In the genomic region with DNA sequence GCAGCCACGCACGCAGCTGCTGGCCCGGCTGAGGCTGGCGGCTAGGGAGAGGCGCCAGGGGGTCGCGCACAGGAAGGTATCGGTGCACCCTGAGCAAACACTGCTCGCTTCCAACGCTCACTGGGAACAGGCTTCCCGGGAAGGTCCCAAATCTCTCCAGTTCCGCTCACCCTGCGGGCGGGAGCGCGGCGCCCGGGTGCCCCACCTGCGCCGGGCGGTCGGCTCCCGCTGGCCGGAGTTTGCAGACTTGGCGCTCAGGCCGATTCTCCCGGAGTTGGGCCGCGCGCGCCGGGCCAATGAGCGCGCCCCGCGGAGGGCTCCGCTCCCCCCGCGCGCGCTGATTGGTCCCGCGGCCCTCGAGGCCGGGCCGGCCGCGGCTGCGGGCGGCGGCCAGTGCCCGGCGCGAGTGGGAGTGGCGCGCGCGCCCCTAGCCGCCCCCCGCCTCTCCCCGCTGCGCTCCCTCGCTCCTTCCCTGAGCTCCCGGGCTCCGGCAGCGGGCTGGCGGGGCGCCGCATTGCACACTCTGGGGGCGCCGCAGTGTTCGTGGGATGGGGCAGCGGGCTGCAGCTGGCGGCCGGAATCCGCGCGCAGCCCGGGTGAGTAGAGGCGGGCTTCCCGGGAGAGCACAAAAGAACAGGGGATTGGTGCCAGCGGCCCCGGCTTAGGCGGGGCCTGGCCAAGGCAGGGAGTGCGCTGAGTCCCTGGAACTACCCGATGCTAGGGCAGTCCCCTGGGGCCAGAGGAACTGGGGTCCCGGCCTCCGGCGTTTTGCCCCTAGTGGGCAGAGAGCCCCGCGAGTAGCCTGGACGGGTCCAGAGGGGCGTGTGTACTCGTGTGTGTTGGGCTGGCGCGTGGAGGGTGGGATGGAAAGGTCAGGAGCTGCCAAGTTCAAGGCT, we compare ENCODE assay signal across 1 cellular context.
A peak's percentile ranks its signal among the peaks of the same experiment; 100 is the strongest.
TF ChIP-seq lines count a peak whose summit lies in the region.

A gene with protein sequence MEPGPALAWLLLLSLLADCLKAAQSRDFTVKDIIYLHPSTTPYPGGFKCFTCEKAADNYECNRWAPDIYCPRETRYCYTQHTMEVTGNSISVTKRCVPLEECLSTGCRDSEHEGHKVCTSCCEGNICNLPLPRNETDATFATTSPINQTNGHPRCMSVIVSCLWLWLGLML (plus strand): TSS at position 461 of the 896 bp plus-strand sequence. CDS start 107,122 bp downstream, outside the sequence.

TF ChIP-seq in HepG2, 621 proteins besides CTCF, POLR2A, EP300 and RAD21 (continued from another document):
- TF ChIP-seq, protein P1, sequence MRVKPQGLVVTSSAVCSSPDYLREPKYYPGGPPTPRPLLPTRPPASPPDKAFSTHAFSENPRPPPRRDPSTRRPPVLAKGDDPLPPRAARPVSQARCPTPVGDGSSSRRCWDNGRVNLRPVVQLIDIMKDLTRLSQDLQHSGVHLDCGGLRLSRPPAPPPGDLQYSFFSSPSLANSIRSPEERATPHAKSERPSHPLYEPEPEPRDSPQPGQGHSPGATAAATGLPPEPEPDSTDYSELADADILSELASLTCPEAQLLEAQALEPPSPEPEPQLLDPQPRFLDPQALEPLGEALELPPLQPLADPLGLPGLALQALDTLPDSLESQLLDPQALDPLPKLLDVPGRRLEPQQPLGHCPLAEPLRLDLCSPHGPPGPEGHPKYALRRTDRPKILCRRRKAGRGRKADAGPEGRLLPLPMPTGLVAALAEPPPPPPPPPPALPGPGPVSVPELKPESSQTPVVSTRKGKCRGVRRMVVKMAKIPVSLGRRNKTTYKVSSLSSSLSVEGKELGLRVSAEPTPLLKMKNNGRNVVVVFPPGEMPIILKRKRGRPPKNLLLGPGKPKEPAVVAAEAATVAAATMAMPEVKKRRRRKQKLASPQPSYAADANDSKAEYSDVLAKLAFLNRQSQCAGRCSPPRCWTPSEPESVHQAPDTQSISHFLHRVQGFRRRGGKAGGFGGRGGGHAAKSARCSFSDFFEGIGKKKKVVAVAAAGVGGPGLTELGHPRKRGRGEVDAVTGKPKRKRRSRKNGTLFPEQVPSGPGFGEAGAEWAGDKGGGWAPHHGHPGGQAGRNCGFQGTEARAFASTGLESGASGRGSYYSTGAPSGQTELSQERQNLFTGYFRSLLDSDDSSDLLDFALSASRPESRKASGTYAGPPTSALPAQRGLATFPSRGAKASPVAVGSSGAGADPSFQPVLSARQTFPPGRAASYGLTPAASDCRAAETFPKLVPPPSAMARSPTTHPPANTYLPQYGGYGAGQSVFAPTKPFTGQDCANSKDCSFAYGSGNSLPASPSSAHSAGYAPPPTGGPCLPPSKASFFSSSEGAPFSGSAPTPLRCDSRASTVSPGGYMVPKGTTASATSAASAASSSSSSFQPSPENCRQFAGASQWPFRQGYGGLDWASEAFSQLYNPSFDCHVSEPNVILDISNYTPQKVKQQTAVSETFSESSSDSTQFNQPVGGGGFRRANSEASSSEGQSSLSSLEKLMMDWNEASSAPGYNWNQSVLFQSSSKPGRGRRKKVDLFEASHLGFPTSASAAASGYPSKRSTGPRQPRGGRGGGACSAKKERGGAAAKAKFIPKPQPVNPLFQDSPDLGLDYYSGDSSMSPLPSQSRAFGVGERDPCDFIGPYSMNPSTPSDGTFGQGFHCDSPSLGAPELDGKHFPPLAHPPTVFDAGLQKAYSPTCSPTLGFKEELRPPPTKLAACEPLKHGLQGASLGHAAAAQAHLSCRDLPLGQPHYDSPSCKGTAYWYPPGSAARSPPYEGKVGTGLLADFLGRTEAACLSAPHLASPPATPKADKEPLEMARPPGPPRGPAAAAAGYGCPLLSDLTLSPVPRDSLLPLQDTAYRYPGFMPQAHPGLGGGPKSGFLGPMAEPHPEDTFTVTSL (CRISPR knock-in tag; IDR thresholded peaks at IDR 0.05; ENCODE audit: borderline replicate concordance) = no peak
- peak; percentile 51; the same call in 1 of the 2 replicates for TF ChIP-seq NFYC (CRISPR knock-in tag; IDR thresholded peaks at IDR 0.05)
- TF ChIP-seq DZIP1 (CRISPR knock-in tag; IDR thresholded peaks at IDR 0.05) = 0 out of 2 replicates have a peak, but pooled peaks have one; percentile 5
- TF ChIP-seq ZNF788 (CRISPR knock-in tag; IDR thresholded peaks at IDR 0.05; ENCODE audit: borderline replicate concordance) = peak; percentile 40; the same call in 1 of the 2 replicates
- TF ChIP-seq NFYB (CRISPR knock-in tag; IDR thresholded peaks at IDR 0.05) = peak; percentile 75
- peak; percentile 26 for TF ChIP-seq CBX1 (IDR thresholded peaks at IDR 0.05; ENCODE audit: low read depth)
- peak; percentile 37 for TF ChIP-seq YY1 (IDR thresholded peaks at IDR 0.05; ENCODE audit: insufficient read depth, insufficient replicate concordance, low read depth, low read length)
- TF ChIP-seq ZNF556 (CRISPR knock-in tag; IDR thresholded peaks at IDR 0.05; ENCODE audit: borderline replicate concordance) = 0 out of 2 replicates have a peak, but pooled peaks have one; percentile 28
- no peak for TF ChIP-seq NAIF1 (CRISPR knock-in tag; IDR thresholded peaks at IDR 0.05; ENCODE audit: borderline replicate concordance)
- TF ChIP-seq ZNF879 (CRISPR knock-in tag; IDR thresholded peaks at IDR 0.05) = no peak
- no peak for TF ChIP-seq ZNF251 (CRISPR knock-in tag; IDR thresholded peaks at IDR 0.05)
- 0 out of 2 replicates have a peak, but pooled peaks have one; percentile 47 for TF ChIP-seq ZNF138 (CRISPR knock-in tag; IDR thresholded peaks at IDR 0.05; ENCODE audit: low read depth)
- peak; percentile 62 for TF ChIP-seq HNRNPLL (IDR thresholded peaks at IDR 0.05; ENCODE audit: low read depth, low read length, poor library complexity, severe bottlenecking)
- TF ChIP-seq ATRX (CRISPR knock-in tag; IDR thresholded peaks at IDR 0.05; ENCODE audit: borderline replicate concordance) = no peak
- no peak for TF ChIP-seq ZNF569 (CRISPR knock-in tag; IDR thresholded peaks at IDR 0.05; ENCODE audit: borderline replicate concordance)
- TF ChIP-seq HMGA1 (CRISPR knock-in tag; conservative IDR thresholded peaks at IDR 0.05) = no peak
- TF ChIP-seq ARNTL (CRISPR knock-in tag; IDR thresholded peaks at IDR 0.05) = no peak
- TF ChIP-seq TSC22D2 (CRISPR knock-in tag; IDR thresholded peaks at IDR 0.05; ENCODE audit: borderline replicate concordance) = no peak
- TF ChIP-seq ZNF780A (CRISPR knock-in tag; IDR thresholded peaks at IDR 0.05) = no peak
- TF ChIP-seq, protein P2, sequence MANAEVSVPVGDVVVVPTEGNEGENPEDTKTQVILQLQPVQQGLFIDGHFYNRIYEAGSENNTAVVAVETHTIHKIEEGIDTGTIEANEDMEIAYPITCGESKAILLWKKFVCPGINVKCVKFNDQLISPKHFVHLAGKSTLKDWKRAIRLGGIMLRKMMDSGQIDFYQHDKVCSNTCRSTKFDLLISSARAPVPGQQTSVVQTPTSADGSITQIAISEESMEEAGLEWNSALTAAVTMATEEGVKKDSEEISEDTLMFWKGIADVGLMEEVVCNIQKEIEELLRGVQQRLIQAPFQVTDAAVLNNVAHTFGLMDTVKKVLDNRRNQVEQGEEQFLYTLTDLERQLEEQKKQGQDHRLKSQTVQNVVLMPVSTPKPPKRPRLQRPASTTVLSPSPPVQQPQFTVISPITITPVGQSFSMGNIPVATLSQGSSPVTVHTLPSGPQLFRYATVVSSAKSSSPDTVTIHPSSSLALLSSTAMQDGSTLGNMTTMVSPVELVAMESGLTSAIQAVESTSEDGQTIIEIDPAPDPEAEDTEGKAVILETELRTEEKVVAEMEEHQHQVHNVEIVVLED (CRISPR knock-in tag; IDR thresholded peaks at IDR 0.05; ENCODE audit: borderline replicate concordance) = peak; percentile 37; the same call in 1 of the 2 replicates
- no peak for TF ChIP-seq FOXP1 (IDR thresholded peaks at IDR 0.05)
- no peak for TF ChIP-seq FOXP1 (CRISPR knock-in tag; IDR thresholded peaks at IDR 0.05)
- TF ChIP-seq, protein P3, sequence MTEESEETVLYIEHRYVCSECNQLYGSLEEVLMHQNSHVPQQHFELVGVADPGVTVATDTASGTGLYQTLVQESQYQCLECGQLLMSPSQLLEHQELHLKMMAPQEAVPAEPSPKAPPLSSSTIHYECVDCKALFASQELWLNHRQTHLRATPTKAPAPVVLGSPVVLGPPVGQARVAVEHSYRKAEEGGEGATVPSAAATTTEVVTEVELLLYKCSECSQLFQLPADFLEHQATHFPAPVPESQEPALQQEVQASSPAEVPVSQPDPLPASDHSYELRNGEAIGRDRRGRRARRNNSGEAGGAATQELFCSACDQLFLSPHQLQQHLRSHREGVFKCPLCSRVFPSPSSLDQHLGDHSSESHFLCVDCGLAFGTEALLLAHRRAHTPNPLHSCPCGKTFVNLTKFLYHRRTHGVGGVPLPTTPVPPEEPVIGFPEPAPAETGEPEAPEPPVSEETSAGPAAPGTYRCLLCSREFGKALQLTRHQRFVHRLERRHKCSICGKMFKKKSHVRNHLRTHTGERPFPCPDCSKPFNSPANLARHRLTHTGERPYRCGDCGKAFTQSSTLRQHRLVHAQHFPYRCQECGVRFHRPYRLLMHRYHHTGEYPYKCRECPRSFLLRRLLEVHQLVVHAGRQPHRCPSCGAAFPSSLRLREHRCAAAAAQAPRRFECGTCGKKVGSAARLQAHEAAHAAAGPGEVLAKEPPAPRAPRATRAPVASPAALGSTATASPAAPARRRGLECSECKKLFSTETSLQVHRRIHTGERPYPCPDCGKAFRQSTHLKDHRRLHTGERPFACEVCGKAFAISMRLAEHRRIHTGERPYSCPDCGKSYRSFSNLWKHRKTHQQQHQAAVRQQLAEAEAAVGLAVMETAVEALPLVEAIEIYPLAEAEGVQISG (CRISPR knock-in tag; IDR thresholded peaks at IDR 0.05) = peak; percentile 45; the same call in 1 of the 2 replicates
- peak; percentile 68; the same call in 1 of the 2 replicates for TF ChIP-seq MEIS1 (CRISPR knock-in tag; IDR thresholded peaks at IDR 0.05; ENCODE audit: borderline replicate concordance)
- TF ChIP-seq ZNF777 (CRISPR knock-in tag; IDR thresholded peaks at IDR 0.05) = peak; percentile 69
- TF ChIP-seq, protein P4, sequence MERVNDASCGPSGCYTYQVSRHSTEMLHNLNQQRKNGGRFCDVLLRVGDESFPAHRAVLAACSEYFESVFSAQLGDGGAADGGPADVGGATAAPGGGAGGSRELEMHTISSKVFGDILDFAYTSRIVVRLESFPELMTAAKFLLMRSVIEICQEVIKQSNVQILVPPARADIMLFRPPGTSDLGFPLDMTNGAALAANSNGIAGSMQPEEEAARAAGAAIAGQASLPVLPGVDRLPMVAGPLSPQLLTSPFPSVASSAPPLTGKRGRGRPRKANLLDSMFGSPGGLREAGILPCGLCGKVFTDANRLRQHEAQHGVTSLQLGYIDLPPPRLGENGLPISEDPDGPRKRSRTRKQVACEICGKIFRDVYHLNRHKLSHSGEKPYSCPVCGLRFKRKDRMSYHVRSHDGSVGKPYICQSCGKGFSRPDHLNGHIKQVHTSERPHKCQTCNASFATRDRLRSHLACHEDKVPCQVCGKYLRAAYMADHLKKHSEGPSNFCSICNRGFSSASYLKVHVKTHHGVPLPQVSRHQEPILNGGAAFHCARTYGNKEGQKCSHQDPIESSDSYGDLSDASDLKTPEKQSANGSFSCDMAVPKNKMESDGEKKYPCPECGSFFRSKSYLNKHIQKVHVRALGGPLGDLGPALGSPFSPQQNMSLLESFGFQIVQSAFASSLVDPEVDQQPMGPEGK (CRISPR knock-in tag; IDR thresholded peaks at IDR 0.05) = peak; percentile 13; the same call in 1 of the 2 replicates
- 0 out of 2 replicates have a peak, but pooled peaks have one; percentile 20 for TF ChIP-seq ZNF773 (CRISPR knock-in tag; IDR thresholded peaks at IDR 0.05; ENCODE audit: borderline replicate concordance)
- peak; percentile 42; the same call in 1 of the 2 replicates for TF ChIP-seq PHF8 (CRISPR knock-in tag; IDR thresholded peaks at IDR 0.05)
- TF ChIP-seq ZNF460 (CRISPR knock-in tag; IDR thresholded peaks at IDR 0.05; ENCODE audit: borderline replicate concordance) = no peak
- 0 out of 2 replicates have a peak, but pooled peaks have one; percentile 32 for TF ChIP-seq ZNF784 (CRISPR knock-in tag; IDR thresholded peaks at IDR 0.05; ENCODE audit: borderline replicate concordance)
- TF ChIP-seq ZFP91 (CRISPR knock-in tag; IDR thresholded peaks at IDR 0.05; ENCODE audit: borderline replicate concordance) = no peak
- 0 out of 2 replicates have a peak, but pooled peaks have one; percentile 18 for TF ChIP-seq BCL6 (CRISPR knock-in tag; IDR thresholded peaks at IDR 0.05)
- no peak for TF ChIP-seq PRPF4 (IDR thresholded peaks at IDR 0.05; ENCODE audit: low read depth, low read length, poor library complexity, severe bottlenecking)
